Comparison of ENCODE assay signal across 12 cellular contexts in genomic region chrX:130085551-130085986, GRCh38. TPM values are rescaled to one million over a fixed set of nuclear protein-coding genes. Genes with fewer than 3 reads are reported as not detected.
A peak's percentile ranks its signal among the peaks of the same experiment; 100 is the strongest.
DNase-seq lines count a peak whose midpoint lies in the region; TF ChIP-seq lines count a peak whose summit lies in the region.
"Had no signal": no experiment of that assay in that cellular context is flagged by ENCODE, and none has a peak within 500 bp of the region (broad histone marks: within the 10 kb centered on the region; RNA-seq: fewer than 3 reads in every experiment).

No MANE protein-coding gene starts in this region.

- H3K18ac ChIP-seq in mesendoderm (ENCODE audit: low read length) = no peak overlapping the region

- CTCF ChIA-PET in Calu3 (lab: Charles Lee) = no interaction called here

- H3K9ac ChIP-seq in mesendoderm (ENCODE audit: low read length) = no peak overlapping the region

- H4K8ac ChIP-seq in mesendoderm (ENCODE audit: low read depth, low read length) = no peak overlapping the region

- H3K79me1 ChIP-seq in mesendoderm (ENCODE audit: low read length) = no peaks in the 10 kb centered on the region

- no peaks in the 10 kb centered on the region for H3K36me3 ChIP-seq in mesendoderm (ENCODE audit: control insufficient read depth, insufficient read depth, low read length)

- H2BK15ac ChIP-seq in mesendoderm (replicated peaks; ENCODE audit: low read depth) = no peak overlapping the region

- no peak overlapping the region for H4K5ac ChIP-seq in mesendoderm (ENCODE audit: low read length)

- TF ChIP-seq CTCF in Calu3 (IDR thresholded peaks at IDR 0.05; ENCODE audit: unreplicated experiment) = no peak

- H3K4me2 ChIP-seq in mesendoderm (ENCODE audit: low read length) = no peak overlapping the region

- H2AK5ac ChIP-seq in mesendoderm (ENCODE audit: low read length) = no peak overlapping the region

- H3K27ac Mint-ChIP-seq in activated T-helper 1 cell treated with anti-CD3 and anti-CD28 coated beads, Interleukin-12 subunit alpha, Interleukin-12 subunit beta, Interleukin-2, Interleukin-4 antibody, amounts not matched to agents 30 ng/mL and 10 ng/mL and 1 ng/mL, durations not matched to agents 14 hours and 24 hours and 36 hours = peak overlapping the region; percentile 90
- no peak overlapping the region for H3K27ac Mint-ChIP-seq in Calu3 (ENCODE audit: unreplicated experiment)

- peaks cover 59% of the 10 kb centered on the region for H3K4me1 Mint-ChIP-seq in activated T-helper 1 cell treated with anti-CD3 and anti-CD28 coated beads, Interleukin-12 subunit alpha, Interleukin-12 subunit beta, Interleukin-2, Interleukin-4 antibody, amounts not matched to agents 30 ng/mL and 10 ng/mL and 1 ng/mL, durations not matched to agents 14 hours and 24 hours and 36 hours (ENCODE audit: low read depth)
- no peaks in the 10 kb centered on the region for H3K4me1 Mint-ChIP-seq in Calu3 (ENCODE audit: low read depth, unreplicated experiment)

- intact Hi-C loops in activated T-helper 1 cell treated with anti-CD3 and anti-CD28 coated beads, Interleukin-12 subunit alpha, Interleukin-12 subunit beta, Interleukin-2, Interleukin-4 antibody, amounts not matched to agents 30 ng/mL and 10 ng/mL and 1 ng/mL, durations not matched to agents 14 hours and 24 hours and 36 hours (cut with micrococcal nuclease) = loop anchor here (10.0 kb wide), 3 partner anchors 311 to 1739 kb away; partner anchors contain the start of genes ENOX2 and SASH3
- intact Hi-C loops in Calu3 (cut with micrococcal nuclease; ENCODE audit: unreplicated experiment) = no loop called here

- no peak overlapping the region for H3K4ac ChIP-seq in mesendoderm (ENCODE audit: low read depth, low read length)

- H3K27ac ChIP-seq in mesendoderm (ENCODE audit: low read depth, low read length) = no peak overlapping the region
- H3K27ac ChIP-seq: foreskin keratinocyte had no signal

- H3K4me3 ChIP-seq in mesendoderm (ENCODE audit: low read length) = no peak overlapping the region

- no peaks in the 10 kb centered on the region for H3K9me3 Mint-ChIP-seq in activated T-helper 1 cell treated with anti-CD3 and anti-CD28 coated beads, Interleukin-12 subunit alpha, Interleukin-12 subunit beta, Interleukin-2, Interleukin-4 antibody, amounts not matched to agents 30 ng/mL and 10 ng/mL and 1 ng/mL, durations not matched to agents 14 hours and 24 hours and 36 hours
- no peaks in the 10 kb centered on the region for H3K9me3 Mint-ChIP-seq in Calu3 (ENCODE audit: low read depth, unreplicated experiment)

- H3K4me3 Mint-ChIP-seq in activated T-helper 1 cell treated with anti-CD3 and anti-CD28 coated beads, Interleukin-12 subunit alpha, Interleukin-12 subunit beta, Interleukin-2, Interleukin-4 antibody, amounts not matched to agents 30 ng/mL and 10 ng/mL and 1 ng/mL, durations not matched to agents 14 hours and 24 hours and 36 hours = peak overlapping the region; percentile 79
- no peak overlapping the region for H3K4me3 Mint-ChIP-seq in Calu3 (ENCODE audit: low read depth, unreplicated experiment)

- DNase-seq in stimulated activated CD4-positive, alpha-beta T cell treated with anti-CD3 and anti-CD28 coated beads, Interleukin-4, amount 100 ng/mL, for 24 hours = peak; percentile 7
- no peak for DNase-seq in stimulated activated CD4-positive, alpha-beta T cell treated with anti-CD3 and anti-CD28 coated beads, Interleukin-2, amount 100 ng/mL, for 48 hours
- no peak for DNase-seq in activated T-helper 1 cell treated with anti-CD3 and anti-CD28 coated beads, Interleukin-12 subunit alpha, Interleukin-12 subunit beta, Interleukin-2, Interleukin-4 antibody, amounts not matched to agents 30 ng/mL and 10 ng/mL and 1 ng/mL, durations not matched to agents 14 hours and 24 hours and 36 hours (ENCODE audit: low spot score)
- DNase-seq in mesendoderm (no peak), NCI-H446 treated with DMSO at 0.1 percent for 48 hours (lab: John Stamatoyannopoulos, UW) (no peak), Calu3 (no peak), activated gamma-delta T cell (lab: John Stamatoyannopoulos, UW) (no peak), NCI-H1048 (lab: John Stamatoyannopoulos, UW) (no peak)
- DNase-seq: amygdala, foreskin keratinocyte, NCI-H1930, occipital lobe had no signal

- H2BK120ac ChIP-seq in mesendoderm (ENCODE audit: low read depth, low read length) = no peak overlapping the region

- peaks cover 4% of the 10 kb centered on the region for H3K36me3 Mint-ChIP-seq in activated T-helper 1 cell treated with anti-CD3 and anti-CD28 coated beads, Interleukin-12 subunit alpha, Interleukin-12 subunit beta, Interleukin-2, Interleukin-4 antibody, amounts not matched to agents 30 ng/mL and 10 ng/mL and 1 ng/mL, durations not matched to agents 14 hours and 24 hours and 36 hours (ENCODE audit: low read depth)
- no peaks in the 10 kb centered on the region for H3K36me3 Mint-ChIP-seq in Calu3 (ENCODE audit: insufficient read depth, unreplicated experiment)

- H2BK5ac ChIP-seq in mesendoderm (ENCODE audit: low read length) = no peak overlapping the region

- no peaks in the 10 kb centered on the region for H3K27me3 ChIP-seq in mesendoderm (ENCODE audit: insufficient read depth, low read length, poor library complexity)
- H3K27me3 ChIP-seq: foreskin keratinocyte had no signal

- H3K27me3 Mint-ChIP-seq in activated T-helper 1 cell treated with anti-CD3 and anti-CD28 coated beads, Interleukin-12 subunit alpha, Interleukin-12 subunit beta, Interleukin-2, Interleukin-4 antibody, amounts not matched to agents 30 ng/mL and 10 ng/mL and 1 ng/mL, durations not matched to agents 14 hours and 24 hours and 36 hours (ENCODE audit: insufficient read depth) = no peaks in the 10 kb centered on the region
- no peaks in the 10 kb centered on the region for H3K27me3 Mint-ChIP-seq in Calu3 (ENCODE audit: unreplicated experiment)

- no peak overlapping the region for H3K23ac ChIP-seq in mesendoderm (ENCODE audit: low read length)

- no TSS peak for BruUV-seq in Calu3 (replicated peaks; lab: Mats Ljungman, UMichigan)

- H3K56ac ChIP-seq in mesendoderm (ENCODE audit: low read length) = peak overlapping the region; percentile 7

- peaks cover 3% of the 10 kb centered on the region for H3K4me1 ChIP-seq in mesendoderm (ENCODE audit: control insufficient read depth, low read depth, low read length)
- H3K4me1 ChIP-seq: foreskin keratinocyte had no signal

- H3K79me2 ChIP-seq in mesendoderm (ENCODE audit: control insufficient read depth, insufficient read depth, low read length) = no peaks in the 10 kb centered on the region

- no CpG with 5 or more reads among the region's 8 CpGs for WGBS in mesendoderm (ENCODE audit: extremely low coverage, insufficient coverage, low lambda C conversion rate)

RNA-seq across cellular contexts. Expression of gene ELF4, which starts 24.7 kb away (rescaled TPM):
- total RNA-seq in activated T-helper 1 cell treated with anti-CD3 and anti-CD28 coated beads, Interleukin-12 subunit alpha, Interleukin-12 subunit beta, Interleukin-2, Interleukin-4 antibody, amounts not matched to agents 30 ng/mL and 10 ng/mL and 1 ng/mL, durations not matched to agents 14 hours and 24 hours and 36 hours = 26.1 and 26.6 TPM in 2 replicates
- polyA plus RNA-seq in mesendoderm (2013, experiment 1 of 2) = 1.9 TPM
- 1.8 TPM for polyA plus RNA-seq in mesendoderm (2013, experiment 2 of 2)
- 21.0 and 24.2 TPM in 2 replicates for total RNA-seq in Calu3 (2022)
